8 cellular contexts compared by ENCODE assay signal in genomic region chr2:66555511-66556324, GRCh38.
DNase-seq lines count a peak whose midpoint lies in the region; ATAC-seq and TF ChIP-seq lines count a peak whose summit lies in the region.

No MANE protein-coding gene starts in this region.

- H3K9me3 Mint-ChIP-seq in activated T-cell treated with anti-CD3 and anti-CD28 coated beads, Interleukin-2, amount 50 U/mL, for 4 hours: no peaks in the 10 kb centered on the region
- no peaks in the 10 kb centered on the region for H3K9me3 Mint-ChIP-seq in mesothelial cell of epicardium

- intact Hi-C loops in upper lobe of right lung (cut with DNase I): no loop called here

- peak overlapping the region; percentile 5 for H3K4me3 Mint-ChIP-seq in activated T-cell treated with anti-CD3 and anti-CD28 coated beads, Interleukin-2, amount 50 U/mL, for 4 hours
- H3K4me3 Mint-ChIP-seq in mesothelial cell of epicardium: peak overlapping the region; percentile 53

- H3K4me1 Mint-ChIP-seq in activated T-cell treated with anti-CD3 and anti-CD28 coated beads, Interleukin-2, amount 50 U/mL, for 4 hours (ENCODE audit: low read depth): no peaks in the 10 kb centered on the region
- peaks cover 69% of the 10 kb centered on the region for H3K4me1 Mint-ChIP-seq in mesothelial cell of epicardium

- no peaks in the 10 kb centered on the region for H3K27me3 ChIP-seq in upper lobe of right lung

- no peaks in the 10 kb centered on the region for H3K36me3 Mint-ChIP-seq in activated T-cell treated with anti-CD3 and anti-CD28 coated beads, Interleukin-2, amount 50 U/mL, for 4 hours (ENCODE audit: insufficient read depth)
- H3K36me3 Mint-ChIP-seq in mesothelial cell of epicardium: peaks cover 9% of the 10 kb centered on the region

- H3K9me3 ChIP-seq in upper lobe of right lung: no peaks in the 10 kb centered on the region

- H3K27ac ChIP-seq in cingulate gyrus (ENCODE audit: low read depth, low read length) (peak overlapping the region; percentile 41), upper lobe of right lung (peak overlapping the region; percentile 48)

- TF ChIP-seq CTCF in mesothelial cell of epicardium (IDR thresholded peaks at IDR 0.05; ENCODE audit: unreplicated experiment): no peak
- TF ChIP-seq CTCF in upper lobe of right lung (IDR thresholded peaks at IDR 0.05): no peak

- H3K4me3 ChIP-seq in upper lobe of right lung: peak overlapping the region; percentile 17

- no peaks in the 10 kb centered on the region for H3K36me3 ChIP-seq in upper lobe of right lung

- peak overlapping the region; percentile 97 for H3K27ac Mint-ChIP-seq in mesothelial cell of epicardium

- peaks cover 21% of the 10 kb centered on the region for H3K4me1 ChIP-seq in upper lobe of right lung

- ATAC-seq in activated T-cell treated with anti-CD3 and anti-CD28 coated beads, Interleukin-2, amount 50 U/mL, for 4 hours: no peak
- no peak for ATAC-seq in upper lobe of right lung
- ATAC-seq in GM21381 (IDR thresholded peaks at IDR 0.05; ENCODE audit: unreplicated experiment): no peak

- peaks cover 11% of the 10 kb centered on the region for H3K27me3 Mint-ChIP-seq in activated T-cell treated with anti-CD3 and anti-CD28 coated beads, Interleukin-2, amount 50 U/mL, for 4 hours (ENCODE audit: low read depth)
- no peaks in the 10 kb centered on the region for H3K27me3 Mint-ChIP-seq in mesothelial cell of epicardium (ENCODE audit: low read depth)

- DNase-seq in activated T-cell treated with anti-CD3 and anti-CD28 coated beads, Interleukin-2, amount 50 U/mL, for 4 hours: no peak
- DNase-seq in activated T-cell treated with anti-CD3 and anti-CD28 coated beads, Interleukin-2, amount 50 U/mL, for 48 hours: no peak
- DNase-seq in mesothelial cell of epicardium (ENCODE audit: low spot score in 2 of 2, unreplicated experiment in 2 of 2) (no peak), upper lobe of right lung (no peak), 8988T (no peak), activated T-cell treated with anti-CD3 and anti-CD28 coated beads for 4 hours (no peak)
